In the genomic region with DNA sequence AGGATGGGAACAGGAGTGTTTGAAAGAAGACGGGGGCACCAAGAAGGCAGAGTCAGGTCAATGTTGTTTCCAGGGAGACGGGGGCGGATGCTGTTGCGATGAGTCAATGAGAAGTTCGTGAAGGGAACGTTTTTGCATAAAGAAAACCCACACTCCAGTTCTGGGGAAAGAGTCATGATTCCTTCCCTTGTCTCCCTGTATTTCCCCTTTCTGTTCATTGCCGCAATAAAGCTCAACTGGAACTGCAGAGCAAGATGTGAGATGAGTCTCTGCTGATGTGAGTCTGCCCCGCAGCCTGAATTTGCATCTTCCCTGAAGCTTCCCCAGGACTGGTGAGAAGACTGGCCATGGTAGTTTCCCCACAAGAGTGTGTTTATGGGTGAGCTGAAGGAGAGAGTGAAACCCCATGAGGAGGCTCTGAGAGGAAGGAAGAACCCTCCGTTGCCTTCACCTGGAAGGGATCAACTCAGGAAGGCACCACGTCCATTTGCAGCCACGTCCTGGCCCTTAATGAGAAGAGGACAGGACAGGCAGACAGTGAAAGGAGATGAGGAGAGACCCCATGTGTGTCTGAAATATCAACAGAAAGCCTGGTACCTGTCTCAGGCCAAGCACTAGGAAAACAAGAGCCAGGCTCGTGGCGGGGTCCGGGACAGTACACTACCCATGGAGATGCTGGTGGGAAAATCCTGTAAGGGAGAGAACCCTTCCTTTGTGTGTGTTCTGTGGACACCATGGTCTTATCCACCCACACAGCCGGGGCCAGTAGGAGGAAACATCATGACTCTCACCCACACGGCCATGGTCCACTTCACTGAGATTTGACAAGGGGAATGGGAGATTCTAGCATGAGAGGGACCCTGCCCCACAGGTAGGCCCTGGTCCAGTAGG, we compare ENCODE assay signal across 8 cellular contexts. TPM values are rescaled to one million over a fixed set of nuclear protein-coding genes. Genes with fewer than 3 reads are reported as not detected.
A peak's percentile ranks its signal among the peaks of the same experiment; 100 is the strongest.
DNase-seq lines count a peak whose midpoint lies in the region; ATAC-seq, FAIRE-seq and TF ChIP-seq lines count a peak whose summit lies in the region.
"Had no signal": no experiment of that assay in that cellular context is flagged by ENCODE, and none has a peak within 500 bp of the region (broad histone marks: within the 10 kb centered on the region; RNA-seq: fewer than 3 reads in every experiment).

No MANE protein-coding gene starts in this region.

- peaks cover 3 to 16% of the 10 kb centered on the region in 2 donors for H3K9me3 ChIP-seq in kidney (ENCODE audit: control insufficient read depth in 1 of 2, low read length in 2 of 2)

- no peak overlapping the region for H3K4me3 Mint-ChIP-seq in progenitor cell of endocrine pancreas (ENCODE audit: low read depth)

- TF ChIP-seq CTCF in kidney (IDR thresholded peaks at IDR 0.05; ENCODE audit: borderline replicate concordance, extremely low read depth, insufficient read depth) (no peak), progenitor cell of endocrine pancreas (IDR thresholded peaks at IDR 0.05; ENCODE audit: unreplicated experiment) (no peak)

- intact Hi-C loops in kidney (cut with DNase I) = no loop called here
- intact Hi-C loops in sciatic nerve (cut with DNase I) = no loop called here

- H3K27ac Mint-ChIP-seq in progenitor cell of endocrine pancreas = no peak overlapping the region

- FAIRE-seq in GM18507 (lab: Jason Lieb, UNC) = peak; percentile 94
- no peak for FAIRE-seq in kidney (lab: Jason Lieb, UNC)
- FAIRE-seq: frontal cortex had no signal

- no peaks in the 10 kb centered on the region for H3K36me3 ChIP-seq in kidney (ENCODE audit: control insufficient read depth in 1 of 2, insufficient read depth in 2 of 2, low read length in 2 of 2)
- H3K36me3 ChIP-seq: transverse colon had no signal

- peaks cover 2% of the 10 kb centered on the region for H3K36me3 Mint-ChIP-seq in progenitor cell of endocrine pancreas (ENCODE audit: insufficient read depth)

- no peaks in the 10 kb centered on the region for H3K4me1 Mint-ChIP-seq in progenitor cell of endocrine pancreas (ENCODE audit: low read depth)

- ATAC-seq in HG02610 (IDR thresholded peaks at IDR 0.05; ENCODE audit: unreplicated experiment) (peak; percentile 76), sciatic nerve (no peak)

- H3K4me3 ChIP-seq in kidney (ENCODE audit: low read length in 2 of 2) = no peak overlapping the region
- H3K4me3 ChIP-seq: transverse colon had no signal

- H3K4me1 ChIP-seq in kidney (ENCODE audit: control insufficient read depth in 1 of 2, insufficient read depth in 1 of 2, low read depth in 1 of 2, low read length in 2 of 2) = no peaks in the 10 kb centered on the region
- H3K4me1 ChIP-seq: transverse colon had no signal

- no peak overlapping the region for H3K27ac ChIP-seq in kidney (ENCODE audit: low read depth in 2 of 2, low read length in 2 of 2)
- H3K27ac ChIP-seq: transverse colon had no signal

- H3K9ac ChIP-seq in kidney (ENCODE audit: low read length in 2 of 2) = no peak overlapping the region

- no peaks in the 10 kb centered on the region for H3K27me3 Mint-ChIP-seq in progenitor cell of endocrine pancreas

- peaks cover 55% of the 10 kb centered on the region for H3K9me3 Mint-ChIP-seq in progenitor cell of endocrine pancreas (ENCODE audit: low read depth)

- DNase-seq in GM18507 (ENCODE audit: extremely low spot score, insufficient read length, low read depth) = no peak
- peak; percentile 33 for DNase-seq in kidney
- DNase-seq in sciatic nerve (ENCODE audit: low spot score) = no peak
- no peak for DNase-seq in HPDE6-E6E7 (ENCODE audit: extremely low spot score)
- DNase-seq in progenitor cell of endocrine pancreas (ENCODE audit: low spot score, unreplicated experiment) = no peak
- DNase-seq: transverse colon had no signal

RNA-seq across cellular contexts. Expression of gene LILRA1, which starts 13.7 kb away (rescaled TPM):
- 2.2 TPM for total RNA-seq in kidney
- polyA plus RNA-seq in kidney (ENCODE audit: insufficient read depth, low read depth, low replicate concordance) = 0.43 TPM
- 2.3 TPM for total RNA-seq in sciatic nerve
- total RNA-seq in progenitor cell of endocrine pancreas = not detected in 2 replicates
- total RNA-seq: frontal cortex had no signal

RNA-seq across cellular contexts. Expression of gene LILRB1, which starts 23.1 kb away (rescaled TPM):
- 10.9 TPM for total RNA-seq in kidney
- 0.41 TPM for polyA plus RNA-seq in kidney (ENCODE audit: insufficient read depth, low read depth, low replicate concordance)
- total RNA-seq in sciatic nerve = 10.7 TPM
- not detected in 2 replicates for total RNA-seq in progenitor cell of endocrine pancreas
- total RNA-seq: frontal cortex had no signal

RNA-seq across cellular contexts. Expression of gene LILRA2, which starts 33.5 kb away (rescaled TPM):
- total RNA-seq in kidney (4.2 TPM), sciatic nerve (5.3 TPM), progenitor cell of endocrine pancreas (not detected in 2 replicates)
- polyA plus RNA-seq in kidney (ENCODE audit: insufficient read depth, low read depth, low replicate concordance) = 2.1 TPM

RNA-seq across cellular contexts. Expression of gene LILRB4, which starts 55.6 kb away (rescaled TPM):
- total RNA-seq in kidney (9.9 TPM), sciatic nerve (5.5 TPM), progenitor cell of endocrine pancreas (not detected in 2 replicates)
- 1.8 TPM for polyA plus RNA-seq in kidney (ENCODE audit: insufficient read depth, low read depth, low replicate concordance)

Comparison
In these comparisons a context has a peak if more than half of its experiments do, and no peak if none do; other contexts are left out.
1. RNA of gene LILRB1, which starts 23.1 kb away (total RNA-seq): 10.9 TPM in kidney (single experiment) and 10.7 TPM in sciatic nerve (single experiment); not detected in progenitor cell of endocrine pancreas; every median in the first group is over 10 times any median in the second.